In the genomic region with DNA sequence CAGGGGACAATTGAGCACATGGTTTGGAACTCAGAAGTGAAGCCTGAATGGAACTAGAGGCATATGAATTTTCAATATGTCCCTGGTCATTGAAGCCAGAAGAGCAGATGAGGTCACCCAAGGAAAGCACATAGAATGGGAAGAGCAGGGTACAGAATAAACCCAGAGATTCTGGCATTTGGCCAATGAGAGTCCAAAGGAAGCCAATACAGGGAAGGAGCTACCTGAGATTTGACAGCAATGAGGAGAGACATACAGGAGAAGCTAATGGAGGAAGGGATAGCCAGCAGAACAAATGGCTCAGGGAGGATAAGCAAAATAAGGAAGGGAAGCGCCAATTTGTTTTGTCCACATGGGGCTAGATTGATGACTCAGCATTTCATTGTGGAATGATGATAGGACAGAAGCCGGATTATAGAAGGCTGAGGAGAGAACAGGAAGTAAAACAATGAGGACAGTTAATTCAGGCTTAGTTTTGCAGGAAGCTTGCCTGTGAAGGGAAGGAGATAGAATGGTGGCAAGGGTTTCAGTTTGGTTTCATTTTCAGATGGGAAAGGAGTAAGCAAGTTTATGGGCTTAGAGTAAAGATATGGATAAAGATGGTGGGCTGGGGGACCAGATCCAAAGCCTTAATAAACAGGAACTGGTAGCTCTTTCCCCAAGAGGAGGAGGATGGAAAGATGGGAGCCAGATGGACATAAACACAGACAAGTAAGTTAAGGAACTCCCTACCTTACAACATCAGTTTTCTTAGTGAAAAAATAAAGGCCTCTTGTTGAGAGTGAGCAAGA, we compare ENCODE assay signal across 1 cellular context.
TF ChIP-seq lines count a peak whose summit lies in the region.

No MANE protein-coding gene starts in this region.

TF ChIP-seq in K562, 482 proteins besides CTCF, POLR2A, EP300 and RAD21 (continued from another document and continues in another):
- TF ChIP-seq, protein P1, sequence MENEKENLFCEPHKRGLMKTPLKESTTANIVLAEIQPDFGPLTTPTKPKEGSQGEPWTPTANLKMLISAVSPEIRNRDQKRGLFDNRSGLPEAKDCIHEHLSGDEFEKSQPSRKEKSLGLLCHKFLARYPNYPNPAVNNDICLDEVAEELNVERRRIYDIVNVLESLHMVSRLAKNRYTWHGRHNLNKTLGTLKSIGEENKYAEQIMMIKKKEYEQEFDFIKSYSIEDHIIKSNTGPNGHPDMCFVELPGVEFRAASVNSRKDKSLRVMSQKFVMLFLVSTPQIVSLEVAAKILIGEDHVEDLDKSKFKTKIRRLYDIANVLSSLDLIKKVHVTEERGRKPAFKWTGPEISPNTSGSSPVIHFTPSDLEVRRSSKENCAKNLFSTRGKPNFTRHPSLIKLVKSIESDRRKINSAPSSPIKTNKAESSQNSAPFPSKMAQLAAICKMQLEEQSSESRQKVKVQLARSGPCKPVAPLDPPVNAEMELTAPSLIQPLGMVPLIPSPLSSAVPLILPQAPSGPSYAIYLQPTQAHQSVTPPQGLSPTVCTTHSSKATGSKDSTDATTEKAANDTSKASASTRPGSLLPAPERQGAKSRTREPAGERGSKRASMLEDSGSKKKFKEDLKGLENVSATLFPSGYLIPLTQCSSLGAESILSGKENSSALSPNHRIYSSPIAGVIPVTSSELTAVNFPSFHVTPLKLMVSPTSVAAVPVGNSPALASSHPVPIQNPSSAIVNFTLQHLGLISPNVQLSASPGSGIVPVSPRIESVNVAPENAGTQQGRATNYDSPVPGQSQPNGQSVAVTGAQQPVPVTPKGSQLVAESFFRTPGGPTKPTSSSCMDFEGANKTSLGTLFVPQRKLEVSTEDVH (IDR thresholded peaks at IDR 0.05; ENCODE audit: low read depth, partially characterized antibody) = peak; percentile 51
- TF ChIP-seq, protein P2, sequence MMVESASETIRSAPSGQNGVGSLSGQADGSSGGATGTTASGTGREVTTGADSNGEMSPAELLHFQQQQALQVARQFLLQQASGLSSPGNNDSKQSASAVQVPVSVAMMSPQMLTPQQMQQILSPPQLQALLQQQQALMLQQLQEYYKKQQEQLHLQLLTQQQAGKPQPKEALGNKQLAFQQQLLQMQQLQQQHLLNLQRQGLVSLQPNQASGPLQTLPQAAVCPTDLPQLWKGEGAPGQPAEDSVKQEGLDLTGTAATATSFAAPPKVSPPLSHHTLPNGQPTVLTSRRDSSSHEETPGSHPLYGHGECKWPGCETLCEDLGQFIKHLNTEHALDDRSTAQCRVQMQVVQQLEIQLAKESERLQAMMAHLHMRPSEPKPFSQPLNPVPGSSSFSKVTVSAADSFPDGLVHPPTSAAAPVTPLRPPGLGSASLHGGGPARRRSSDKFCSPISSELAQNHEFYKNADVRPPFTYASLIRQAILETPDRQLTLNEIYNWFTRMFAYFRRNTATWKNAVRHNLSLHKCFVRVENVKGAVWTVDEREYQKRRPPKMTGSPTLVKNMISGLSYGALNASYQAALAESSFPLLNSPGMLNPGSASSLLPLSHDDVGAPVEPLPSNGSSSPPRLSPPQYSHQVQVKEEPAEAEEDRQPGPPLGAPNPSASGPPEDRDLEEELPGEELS (CRISPR knock-in tag; IDR thresholded peaks at IDR 0.05; ENCODE audit: borderline replicate concordance) = no peak
- peak; percentile 82 for TF ChIP-seq ARID1B (IDR thresholded peaks at IDR 0.05)
- TF ChIP-seq FOSL1 (tag; conservative IDR thresholded peaks at IDR 0.05) = peak; percentile 70
- TF ChIP-seq SRSF7 (optimal IDR thresholded peaks at IDR 0.05; ENCODE audit: low read depth, low read length) = no peak
- TF ChIP-seq CC2D1A (IDR thresholded peaks at IDR 0.05) = no peak
- no peak for TF ChIP-seq POLR2H (tag; IDR thresholded peaks at IDR 0.05; ENCODE audit: low read depth)
- TF ChIP-seq POLR2AphosphoS2 (IDR thresholded peaks at IDR 0.05; ENCODE audit: low read length) = no peak
- TF ChIP-seq, protein P3, sequence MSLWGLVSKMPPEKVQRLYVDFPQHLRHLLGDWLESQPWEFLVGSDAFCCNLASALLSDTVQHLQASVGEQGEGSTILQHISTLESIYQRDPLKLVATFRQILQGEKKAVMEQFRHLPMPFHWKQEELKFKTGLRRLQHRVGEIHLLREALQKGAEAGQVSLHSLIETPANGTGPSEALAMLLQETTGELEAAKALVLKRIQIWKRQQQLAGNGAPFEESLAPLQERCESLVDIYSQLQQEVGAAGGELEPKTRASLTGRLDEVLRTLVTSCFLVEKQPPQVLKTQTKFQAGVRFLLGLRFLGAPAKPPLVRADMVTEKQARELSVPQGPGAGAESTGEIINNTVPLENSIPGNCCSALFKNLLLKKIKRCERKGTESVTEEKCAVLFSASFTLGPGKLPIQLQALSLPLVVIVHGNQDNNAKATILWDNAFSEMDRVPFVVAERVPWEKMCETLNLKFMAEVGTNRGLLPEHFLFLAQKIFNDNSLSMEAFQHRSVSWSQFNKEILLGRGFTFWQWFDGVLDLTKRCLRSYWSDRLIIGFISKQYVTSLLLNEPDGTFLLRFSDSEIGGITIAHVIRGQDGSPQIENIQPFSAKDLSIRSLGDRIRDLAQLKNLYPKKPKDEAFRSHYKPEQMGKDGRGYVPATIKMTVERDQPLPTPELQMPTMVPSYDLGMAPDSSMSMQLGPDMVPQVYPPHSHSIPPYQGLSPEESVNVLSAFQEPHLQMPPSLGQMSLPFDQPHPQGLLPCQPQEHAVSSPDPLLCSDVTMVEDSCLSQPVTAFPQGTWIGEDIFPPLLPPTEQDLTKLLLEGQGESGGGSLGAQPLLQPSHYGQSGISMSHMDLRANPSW (CRISPR knock-in tag; IDR thresholded peaks at IDR 0.05) = no peak
- TF ChIP-seq KLF16 (IDR thresholded peaks at IDR 0.05) = no peak
- TF ChIP-seq, protein P4, sequence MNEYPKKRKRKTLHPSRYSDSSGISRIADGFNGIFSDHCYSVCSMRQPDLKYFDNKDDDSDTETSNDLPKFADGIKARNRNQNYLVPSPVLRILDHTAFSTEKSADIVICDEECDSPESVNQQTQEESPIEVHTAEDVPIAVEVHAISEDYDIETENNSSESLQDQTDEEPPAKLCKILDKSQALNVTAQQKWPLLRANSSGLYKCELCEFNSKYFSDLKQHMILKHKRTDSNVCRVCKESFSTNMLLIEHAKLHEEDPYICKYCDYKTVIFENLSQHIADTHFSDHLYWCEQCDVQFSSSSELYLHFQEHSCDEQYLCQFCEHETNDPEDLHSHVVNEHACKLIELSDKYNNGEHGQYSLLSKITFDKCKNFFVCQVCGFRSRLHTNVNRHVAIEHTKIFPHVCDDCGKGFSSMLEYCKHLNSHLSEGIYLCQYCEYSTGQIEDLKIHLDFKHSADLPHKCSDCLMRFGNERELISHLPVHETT (CRISPR knock-in tag; conservative IDR thresholded peaks at IDR 0.05 in 1 of 2, IDR thresholded peaks at IDR 0.05 in 1 of 2) = no peak
- no peak for TF ChIP-seq ZNF431 (CRISPR knock-in tag; IDR thresholded peaks at IDR 0.05)
- no peak for TF ChIP-seq POLR2G (IDR thresholded peaks at IDR 0.05; ENCODE audit: low read depth, low read length)
- peak; percentile 56 for TF ChIP-seq CBFA2T2 (conservative IDR thresholded peaks at IDR 0.05)
- no peak for TF ChIP-seq ZNF324 (CRISPR knock-in tag; IDR thresholded peaks at IDR 0.05)
- TF ChIP-seq, protein P5, sequence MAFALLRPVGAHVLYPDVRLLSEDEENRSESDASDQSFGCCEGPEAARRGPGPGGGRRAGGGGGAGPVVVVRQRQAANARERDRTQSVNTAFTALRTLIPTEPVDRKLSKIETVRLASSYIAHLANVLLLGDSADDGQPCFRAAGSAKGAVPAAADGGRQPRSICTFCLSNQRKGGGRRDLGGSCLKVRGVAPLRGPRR (CRISPR knock-in tag; IDR thresholded peaks at IDR 0.05) = no peak
- TF ChIP-seq, protein P6, sequence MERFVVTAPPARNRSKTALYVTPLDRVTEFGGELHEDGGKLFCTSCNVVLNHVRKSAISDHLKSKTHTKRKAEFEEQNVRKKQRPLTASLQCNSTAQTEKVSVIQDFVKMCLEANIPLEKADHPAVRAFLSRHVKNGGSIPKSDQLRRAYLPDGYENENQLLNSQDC (CRISPR knock-in tag; IDR thresholded peaks at IDR 0.05) = no peak
- TF ChIP-seq, protein P7, sequence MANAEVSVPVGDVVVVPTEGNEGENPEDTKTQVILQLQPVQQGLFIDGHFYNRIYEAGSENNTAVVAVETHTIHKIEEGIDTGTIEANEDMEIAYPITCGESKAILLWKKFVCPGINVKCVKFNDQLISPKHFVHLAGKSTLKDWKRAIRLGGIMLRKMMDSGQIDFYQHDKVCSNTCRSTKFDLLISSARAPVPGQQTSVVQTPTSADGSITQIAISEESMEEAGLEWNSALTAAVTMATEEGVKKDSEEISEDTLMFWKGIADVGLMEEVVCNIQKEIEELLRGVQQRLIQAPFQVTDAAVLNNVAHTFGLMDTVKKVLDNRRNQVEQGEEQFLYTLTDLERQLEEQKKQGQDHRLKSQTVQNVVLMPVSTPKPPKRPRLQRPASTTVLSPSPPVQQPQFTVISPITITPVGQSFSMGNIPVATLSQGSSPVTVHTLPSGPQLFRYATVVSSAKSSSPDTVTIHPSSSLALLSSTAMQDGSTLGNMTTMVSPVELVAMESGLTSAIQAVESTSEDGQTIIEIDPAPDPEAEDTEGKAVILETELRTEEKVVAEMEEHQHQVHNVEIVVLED (CRISPR knock-in tag; IDR thresholded peaks at IDR 0.05) = peak; percentile 29; the same call in 1 of the 2 replicates
- TF ChIP-seq TBL1XR1 (IDR thresholded peaks at IDR 0.05; ENCODE audit: low read length in 2 of 2) = 0 out of 4 replicates have a peak, but pooled peaks of 1 of the 2 experiments have one; percentile 19
- no peak for TF ChIP-seq NR2C2 (CRISPR knock-in tag; IDR thresholded peaks at IDR 0.05)
- TF ChIP-seq NR2C2 (tag; IDR thresholded peaks at IDR 0.05) = peak; percentile 76
- TF ChIP-seq CHD1 (IDR thresholded peaks at IDR 0.05; ENCODE audit: low read length) = no peak
- TF ChIP-seq, protein P8, sequence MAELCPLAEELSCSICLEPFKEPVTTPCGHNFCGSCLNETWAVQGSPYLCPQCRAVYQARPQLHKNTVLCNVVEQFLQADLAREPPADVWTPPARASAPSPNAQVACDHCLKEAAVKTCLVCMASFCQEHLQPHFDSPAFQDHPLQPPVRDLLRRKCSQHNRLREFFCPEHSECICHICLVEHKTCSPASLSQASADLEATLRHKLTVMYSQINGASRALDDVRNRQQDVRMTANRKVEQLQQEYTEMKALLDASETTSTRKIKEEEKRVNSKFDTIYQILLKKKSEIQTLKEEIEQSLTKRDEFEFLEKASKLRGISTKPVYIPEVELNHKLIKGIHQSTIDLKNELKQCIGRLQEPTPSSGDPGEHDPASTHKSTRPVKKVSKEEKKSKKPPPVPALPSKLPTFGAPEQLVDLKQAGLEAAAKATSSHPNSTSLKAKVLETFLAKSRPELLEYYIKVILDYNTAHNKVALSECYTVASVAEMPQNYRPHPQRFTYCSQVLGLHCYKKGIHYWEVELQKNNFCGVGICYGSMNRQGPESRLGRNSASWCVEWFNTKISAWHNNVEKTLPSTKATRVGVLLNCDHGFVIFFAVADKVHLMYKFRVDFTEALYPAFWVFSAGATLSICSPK (IDR thresholded peaks at IDR 0.05; ENCODE audit: borderline replicate concordance) = no peak
- TF ChIP-seq, protein P9, sequence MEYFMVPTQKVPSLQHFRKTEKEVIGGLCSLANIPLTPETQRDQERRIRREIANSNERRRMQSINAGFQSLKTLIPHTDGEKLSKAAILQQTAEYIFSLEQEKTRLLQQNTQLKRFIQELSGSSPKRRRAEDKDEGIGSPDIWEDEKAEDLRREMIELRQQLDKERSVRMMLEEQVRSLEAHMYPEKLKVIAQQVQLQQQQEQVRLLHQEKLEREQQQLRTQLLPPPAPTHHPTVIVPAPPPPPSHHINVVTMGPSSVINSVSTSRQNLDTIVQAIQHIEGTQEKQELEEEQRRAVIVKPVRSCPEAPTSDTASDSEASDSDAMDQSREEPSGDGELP (CRISPR knock-in tag; IDR thresholded peaks at IDR 0.05; ENCODE audit: borderline replicate concordance) = no peak
- TF ChIP-seq ATF7 (IDR thresholded peaks at IDR 0.05) = peak; percentile 33
- no peak for TF ChIP-seq GABPB2 (CRISPR knock-in tag; conservative IDR thresholded peaks at IDR 0.05)
- no peak for TF ChIP-seq ARHGAP35 (IDR thresholded peaks at IDR 0.05; ENCODE audit: partially characterized antibody)
- TF ChIP-seq, protein P10, sequence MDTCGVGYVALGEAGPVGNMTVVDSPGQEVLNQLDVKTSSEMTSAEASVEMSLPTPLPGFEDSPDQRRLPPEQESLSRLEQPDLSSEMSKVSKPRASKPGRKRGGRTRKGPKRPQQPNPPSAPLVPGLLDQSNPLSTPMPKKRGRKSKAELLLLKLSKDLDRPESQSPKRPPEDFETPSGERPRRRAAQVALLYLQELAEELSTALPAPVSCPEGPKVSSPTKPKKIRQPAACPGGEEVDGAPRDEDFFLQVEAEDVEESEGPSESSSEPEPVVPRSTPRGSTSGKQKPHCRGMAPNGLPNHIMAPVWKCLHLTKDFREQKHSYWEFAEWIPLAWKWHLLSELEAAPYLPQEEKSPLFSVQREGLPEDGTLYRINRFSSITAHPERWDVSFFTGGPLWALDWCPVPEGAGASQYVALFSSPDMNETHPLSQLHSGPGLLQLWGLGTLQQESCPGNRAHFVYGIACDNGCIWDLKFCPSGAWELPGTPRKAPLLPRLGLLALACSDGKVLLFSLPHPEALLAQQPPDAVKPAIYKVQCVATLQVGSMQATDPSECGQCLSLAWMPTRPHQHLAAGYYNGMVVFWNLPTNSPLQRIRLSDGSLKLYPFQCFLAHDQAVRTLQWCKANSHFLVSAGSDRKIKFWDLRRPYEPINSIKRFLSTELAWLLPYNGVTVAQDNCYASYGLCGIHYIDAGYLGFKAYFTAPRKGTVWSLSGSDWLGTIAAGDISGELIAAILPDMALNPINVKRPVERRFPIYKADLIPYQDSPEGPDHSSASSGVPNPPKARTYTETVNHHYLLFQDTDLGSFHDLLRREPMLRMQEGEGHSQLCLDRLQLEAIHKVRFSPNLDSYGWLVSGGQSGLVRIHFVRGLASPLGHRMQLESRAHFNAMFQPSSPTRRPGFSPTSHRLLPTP (IDR thresholded peaks at IDR 0.05; ENCODE audit: borderline replicate concordance, extremely low read depth, insufficient read length) = no peak
- no peak for TF ChIP-seq ZNF165 (CRISPR knock-in tag; IDR thresholded peaks at IDR 0.05; ENCODE audit: borderline replicate concordance)
- TF ChIP-seq NFE2 (IDR thresholded peaks at IDR 0.05; ENCODE audit: low read depth) = peak; percentile 96
- TF ChIP-seq NRF1 (conservative IDR thresholded peaks at IDR 0.05 in 1 of 2, IDR thresholded peaks at IDR 0.05 in 1 of 2) = no peak
- 0 out of 4 replicates have a peak, but pooled peaks of 1 of the 2 experiments have one; percentile 24 for TF ChIP-seq MAZ (CRISPR knock-in tag; conservative IDR thresholded peaks at IDR 0.05 in 1 of 2, IDR thresholded peaks at IDR 0.05 in 1 of 2)
- TF ChIP-seq, protein P11, sequence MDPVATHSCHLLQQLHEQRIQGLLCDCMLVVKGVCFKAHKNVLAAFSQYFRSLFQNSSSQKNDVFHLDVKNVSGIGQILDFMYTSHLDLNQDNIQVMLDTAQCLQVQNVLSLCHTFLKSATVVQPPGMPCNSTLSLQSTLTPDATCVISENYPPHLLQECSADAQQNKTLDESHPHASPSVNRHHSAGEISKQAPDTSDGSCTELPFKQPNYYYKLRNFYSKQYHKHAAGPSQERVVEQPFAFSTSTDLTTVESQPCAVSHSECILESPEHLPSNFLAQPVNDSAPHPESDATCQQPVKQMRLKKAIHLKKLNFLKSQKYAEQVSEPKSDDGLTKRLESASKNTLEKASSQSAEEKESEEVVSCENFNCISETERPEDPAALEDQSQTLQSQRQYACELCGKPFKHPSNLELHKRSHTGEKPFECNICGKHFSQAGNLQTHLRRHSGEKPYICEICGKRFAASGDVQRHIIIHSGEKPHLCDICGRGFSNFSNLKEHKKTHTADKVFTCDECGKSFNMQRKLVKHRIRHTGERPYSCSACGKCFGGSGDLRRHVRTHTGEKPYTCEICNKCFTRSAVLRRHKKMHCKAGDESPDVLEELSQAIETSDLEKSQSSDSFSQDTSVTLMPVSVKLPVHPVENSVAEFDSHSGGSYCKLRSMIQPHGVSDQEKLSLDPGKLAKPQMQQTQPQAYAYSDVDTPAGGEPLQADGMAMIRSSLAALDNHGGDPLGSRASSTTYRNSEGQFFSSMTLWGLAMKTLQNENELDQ (CRISPR knock-in tag; IDR thresholded peaks at IDR 0.05; ENCODE audit: borderline replicate concordance) = no peak
- TF ChIP-seq HMGN3 (IDR thresholded peaks at IDR 0.05; ENCODE audit: borderline replicate concordance, extremely low read depth, insufficient read length, low read depth, low read length) = no peak
- no peak for TF ChIP-seq ZNF253 (CRISPR knock-in tag; conservative IDR thresholded peaks at IDR 0.05)
